ENCODE assay signal across 15 cellular contexts in genomic region chr3:71083726-71084131, GRCh38.
A peak's percentile ranks its signal among the peaks of the same experiment; 100 is the strongest.
DNase-seq lines count a peak whose midpoint lies in the region; ATAC-seq, FAIRE-seq and TF ChIP-seq lines count a peak whose summit lies in the region.
"Had no signal": no experiment of that assay in that cellular context is flagged by ENCODE, and none has a peak within 500 bp of the region (broad histone marks: within the 10 kb centered on the region; RNA-seq: fewer than 3 reads in every experiment).

No MANE protein-coding gene starts in this region.

- peak; percentile 66 for DNase-seq in activated CD4-positive, alpha-beta T cell treated with anti-CD3 and anti-CD28 coated beads for 48 hours
- no peak for DNase-seq in activated CD4-positive, alpha-beta T cell treated with anti-CD3 and anti-CD28 coated beads, Interleukin-2, amount 50 U/mL, for 4 hours
- DNase-seq in GM18507 (ENCODE audit: extremely low spot score, insufficient read length, low read depth) (no peak), T-helper 9 cell (no peak), omental fat pad (ENCODE audit: low spot score) (no peak)
- DNase-seq in activated CD4-positive, CD25-positive, alpha-beta regulatory T cell treated with anti-CD3 and anti-CD28 coated beads, Interleukin-2, amount 50 U/mL, for 72 hours = peak; percentile 42
- DNase-seq in naive thymus-derived CD8-positive, alpha-beta T cell = no peak
- DNase-seq: amniotic stem cell, H7, NCI-H146, NCI-H774, SHP77 treated with DMSO at 0.1 percent for 48 hours had no signal

- ATAC-seq in naive thymus-derived CD8-positive, alpha-beta T cell = no peak
- ATAC-seq in GM19023 (IDR thresholded peaks at IDR 0.05; ENCODE audit: unreplicated experiment) (no peak), omental fat pad (ENCODE audit: low FRiP score) (no peak)

- H3K9me3 Mint-ChIP-seq in naive thymus-derived CD8-positive, alpha-beta T cell = peaks cover 0 to 3% (median 0%) of the 10 kb centered on the region in 9 donors
- H3K9me3 Mint-ChIP-seq: dendritic cell treated with granulocyte-macrophage colony-stimulating factor and Interleukin-4, amounts not matched to agents 40 ng/mL and 50 ng/mL, for 4 days had no signal

- no peak for TF ChIP-seq CTCF in omental fat pad (IDR thresholded peaks at IDR 0.05)

- peaks cover 5 to 53% (median 16%) of the 10 kb centered on the region in 3 donors for H3K36me3 Mint-ChIP-seq in naive thymus-derived CD8-positive, alpha-beta T cell

- H3K4me1 Mint-ChIP-seq in naive thymus-derived CD8-positive, alpha-beta T cell = peaks cover 50 to 96% (median 91%) of the 10 kb centered on the region in 4 donors

- peak overlapping the region; percentile 74 to 94 (median 84) for H3K27ac Mint-ChIP-seq in naive thymus-derived CD8-positive, alpha-beta T cell
- H3K27ac Mint-ChIP-seq: dendritic cell treated with granulocyte-macrophage colony-stimulating factor and Interleukin-4, amounts not matched to agents 40 ng/mL and 50 ng/mL, for 4 days had no signal

- peak; percentile 21 for FAIRE-seq in GM18507 (lab: Jason Lieb, UNC)
- FAIRE-seq: A204.1 had no signal

- no peaks in the 10 kb centered on the region for H3K27me3 Mint-ChIP-seq in naive thymus-derived CD8-positive, alpha-beta T cell
- H3K27me3 Mint-ChIP-seq: dendritic cell treated with granulocyte-macrophage colony-stimulating factor and Interleukin-4, amounts not matched to agents 40 ng/mL and 50 ng/mL, for 4 days had no signal

- POLR2A ChIA-PET in naive thymus-derived CD8-positive, alpha-beta T cell (lab: Charles Lee) = no interaction called here

- peak overlapping the region in 9 of 10 donors; percentile 2 to 73 (median 41) for H3K4me3 Mint-ChIP-seq in naive thymus-derived CD8-positive, alpha-beta T cell
- H3K4me3 Mint-ChIP-seq: dendritic cell treated with granulocyte-macrophage colony-stimulating factor and Interleukin-4, amounts not matched to agents 40 ng/mL and 50 ng/mL, for 4 days had no signal

Comparison
In these comparisons a context has a peak if more than half of its experiments do, and no peak if none do; other contexts are left out.
1. DNase-seq: peak in activated CD4-positive, alpha-beta T cell treated with anti-CD3 and anti-CD28 coated beads for 48 hours (single experiment) and activated CD4-positive, CD25-positive, alpha-beta regulatory T cell treated with anti-CD3 and anti-CD28 coated beads, Interleukin-2, amount 50 U/mL, for 72 hours (single experiment); none in activated CD4-positive, alpha-beta T cell treated with anti-CD3 and anti-CD28 coated beads, Interleukin-2, amount 50 U/mL, for 4 hours (0 of 2), GM18507 (single experiment), naive thymus-derived CD8-positive, alpha-beta T cell (0 of 10), T-helper 9 cell (single experiment) and omental fat pad (single experiment).